Comparison of ENCODE assay signal across 1 cellular context in genomic region chr12:5808956-5809355, GRCh38.
TF ChIP-seq lines count a peak whose summit lies in the region.

No MANE protein-coding gene starts in this region.

TF ChIP-seq in HCT116, 20 proteins besides CTCF, POLR2A, EP300 and RAD21 (continued from another document):
- TF ChIP-seq TCF7L2 (IDR thresholded peaks at IDR 0.05; ENCODE audit: borderline replicate concordance, extremely low read depth, insufficient read depth, insufficient read length) (no peak), EZH2phosphoT487 (IDR thresholded peaks at IDR 0.05; ENCODE audit: borderline replicate concordance) (no peak), ZNF274 (IDR thresholded peaks at IDR 0.05; ENCODE audit: low read depth, low read length) (no peak), ZFX (IDR thresholded peaks at IDR 0.05) (no peak), JUND (IDR thresholded peaks at IDR 0.05) (no peak), EGR1 (IDR thresholded peaks at IDR 0.05; ENCODE audit: low read depth) (no peak), ATF3 (IDR thresholded peaks at IDR 0.05) (no peak), SRF (IDR thresholded peaks at IDR 0.05; ENCODE audit: low read depth) (no peak), CBX3 (IDR thresholded peaks at IDR 0.05; ENCODE audit: low read depth) (no peak), POLR2AphosphoS5 (IDR thresholded peaks at IDR 0.05; ENCODE audit: low read depth, low read length) (no peak), SP1 (IDR thresholded peaks at IDR 0.05; ENCODE audit: low read depth) (no peak)
